9 cellular contexts compared by ENCODE assay signal in the genomic region with DNA sequence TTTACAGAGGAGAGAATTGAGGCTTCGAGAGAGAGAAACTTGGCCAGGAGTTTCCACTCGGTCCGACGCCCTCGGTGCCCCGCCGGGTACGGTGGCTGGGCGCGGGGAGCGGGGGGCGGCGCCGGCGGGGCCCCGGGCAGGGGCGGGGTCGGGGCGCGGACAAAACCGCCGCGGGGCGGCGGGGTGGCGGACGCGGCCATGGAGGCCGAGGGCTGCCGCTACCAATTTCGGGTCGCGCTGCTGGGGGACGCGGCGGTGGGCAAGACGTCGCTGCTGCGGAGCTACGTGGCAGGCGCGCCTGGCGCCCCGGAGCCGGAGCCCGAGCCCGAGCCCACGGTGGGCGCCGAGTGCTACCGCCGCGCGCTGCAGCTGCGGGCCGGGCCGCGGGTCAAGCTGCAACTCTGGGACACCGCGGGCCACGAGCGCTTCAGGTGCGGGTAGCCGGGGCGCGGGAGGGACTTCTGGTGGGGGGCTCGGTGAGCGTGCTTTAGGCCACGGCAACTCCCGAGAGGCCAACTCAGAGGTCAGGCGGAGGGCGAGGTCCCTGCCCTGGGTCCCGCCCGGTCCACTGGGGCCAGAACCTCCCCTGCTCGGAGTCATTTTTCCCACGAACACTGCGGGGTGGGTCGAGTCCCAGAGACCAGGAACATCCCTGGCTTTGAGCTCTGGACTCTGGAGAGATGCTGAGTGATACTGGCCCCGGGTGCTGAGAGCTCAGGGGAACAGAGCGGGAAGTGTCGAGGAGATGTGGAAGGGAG. TPM values are rescaled to one million over a fixed set of nuclear protein-coding genes. Genes with fewer than 3 reads are reported as not detected.
DNase-seq lines count a peak whose midpoint lies in the region; ATAC-seq and TF ChIP-seq lines count a peak whose summit lies in the region.
"Had no signal": no experiment of that assay in that cellular context is flagged by ENCODE, and none has a peak within 500 bp of the region (broad histone marks: within the 10 kb centered on the region; RNA-seq: fewer than 3 reads in every experiment).

No MANE protein-coding gene starts in this region.

- H3K36me3 Mint-ChIP-seq in activated CD4-positive, alpha-beta memory T cell treated with anti-CD3 and anti-CD28 coated beads, Interleukin-2, amount 10 ng/mL, durations not matched to agents 7 days and 5 days (ENCODE audit: low read depth): peaks cover 6% of the 10 kb centered on the region

- DNase-seq in AG08396 (ENCODE audit: low spot score) (peak; percentile 66), hepatocyte (ENCODE audit: low spot score) (peak; percentile 39), SIG-M5 (lab: John Stamatoyannopoulos, UW) (no peak)
- DNase-seq in activated CD4-positive, alpha-beta memory T cell treated with anti-CD3 and anti-CD28 coated beads, Interleukin-2, amount 10 ng/mL, durations not matched to agents 7 days and 5 days: no peak

- H3K27me3 Mint-ChIP-seq in activated CD4-positive, alpha-beta memory T cell treated with anti-CD3 and anti-CD28 coated beads, Interleukin-2, amount 10 ng/mL, durations not matched to agents 7 days and 5 days: peaks cover 9% of the 10 kb centered on the region

- no peak for TF ChIP-seq CTCF in hepatocyte (IDR thresholded peaks at IDR 0.05; ENCODE audit: poor library complexity)

- ATAC-seq in GM19397 (IDR thresholded peaks at IDR 0.05; ENCODE audit: unreplicated experiment): peak; percentile 67
- ATAC-seq in HG02840 (IDR thresholded peaks at IDR 0.05; ENCODE audit: low FRiP score, unreplicated experiment): no peak
- ATAC-seq in HG03520 (IDR thresholded peaks at IDR 0.05; ENCODE audit: unreplicated experiment): no peak

- 6% methylated on average over 35 of the region's 81 CpGs for WGBS in hepatocyte (ENCODE audit: low lambda C conversion rate, missing lambda C conversion rate)

- CTCF ChIA-PET in activated CD4-positive, alpha-beta memory T cell treated with anti-CD3 and anti-CD28 coated beads, Interleukin-2, amount 10 ng/mL, durations not matched to agents 7 days and 5 days (lab: Charles Lee): no interaction called here

- H3K9me2 ChIP-seq in hepatocyte (replicated peaks; ENCODE audit: insufficient read depth): no peaks in the 10 kb centered on the region

- peaks cover 8% of the 10 kb centered on the region for H3K4me1 Mint-ChIP-seq in activated CD4-positive, alpha-beta memory T cell treated with anti-CD3 and anti-CD28 coated beads, Interleukin-2, amount 10 ng/mL, durations not matched to agents 7 days and 5 days

- no peaks in the 10 kb centered on the region for H3K36me3 ChIP-seq in hepatocyte (replicated peaks; ENCODE audit: insufficient read depth, low read depth)

- no peaks in the 10 kb centered on the region for H3K9me3 Mint-ChIP-seq in activated CD4-positive, alpha-beta memory T cell treated with anti-CD3 and anti-CD28 coated beads, Interleukin-2, amount 10 ng/mL, durations not matched to agents 7 days and 5 days

- no peaks in the 10 kb centered on the region for H3K79me2 ChIP-seq in hepatocyte

- peak overlapping the region; percentile 88 for H2AFZ ChIP-seq in hepatocyte

- no peaks in the 10 kb centered on the region for H3K9me3 ChIP-seq in hepatocyte (ENCODE audit: low read depth)

- H3K4me3 ChIP-seq in hepatocyte: peak overlapping the region; percentile 49
- H3K4me3 ChIP-seq in skin epidermis: peak overlapping the region; percentile 29 to 54 (median 49)

- no peak overlapping the region for H3K27ac Mint-ChIP-seq in activated CD4-positive, alpha-beta memory T cell treated with anti-CD3 and anti-CD28 coated beads, Interleukin-2, amount 10 ng/mL, durations not matched to agents 7 days and 5 days

- no peaks in the 10 kb centered on the region for H3K27me3 ChIP-seq in hepatocyte

- peak overlapping the region; percentile 43 for H3K4me3 Mint-ChIP-seq in activated CD4-positive, alpha-beta memory T cell treated with anti-CD3 and anti-CD28 coated beads, Interleukin-2, amount 10 ng/mL, durations not matched to agents 7 days and 5 days

- POLR2A ChIA-PET in activated CD4-positive, alpha-beta memory T cell treated with anti-CD3 and anti-CD28 coated beads, Interleukin-2, amount 10 ng/mL, durations not matched to agents 7 days and 5 days (lab: Charles Lee): interaction anchor here (1.6 kb wide), 1 partner anchor 11 kb away, joined by 11 read pairs; no protein-coding TSS in a partner anchor

- no peaks in the 10 kb centered on the region for H4K20me1 ChIP-seq in hepatocyte (ENCODE audit: insufficient read depth, poor library complexity, severe bottlenecking)

- H3K27ac ChIP-seq in hepatocyte (peak overlapping the region; percentile 65), skin epidermis (peak overlapping the region in 16 of 21 experiments; percentile 24 to 80 (median 60))

- peak overlapping the region; percentile 94 for H3K4me2 ChIP-seq in hepatocyte

- H3K4me1 ChIP-seq in hepatocyte (ENCODE audit: insufficient read depth): peaks cover 7% of the 10 kb centered on the region

RNA-seq across cellular contexts. Expression of a gene that starts 0.4 kb away (rescaled TPM):
- total RNA-seq in activated CD4-positive, alpha-beta memory T cell treated with anti-CD3 and anti-CD28 coated beads, Interleukin-2, amount 10 ng/mL, durations not matched to agents 7 days and 5 days: not detected
- total RNA-seq in hepatocyte: 19.4 and 23.6 TPM in 2 replicates
- 8.6 and 10.3 TPM in 2 replicates for polyA plus RNA-seq in hepatocyte

RNA-seq across cellular contexts. Expression of a gene that starts 39.6 kb away (rescaled TPM):
- total RNA-seq in activated CD4-positive, alpha-beta memory T cell treated with anti-CD3 and anti-CD28 coated beads, Interleukin-2, amount 10 ng/mL, durations not matched to agents 7 days and 5 days: 10 to 100 TPM; 56.9 to 58.9 TPM
- 10.0 and 17.4 TPM in 2 replicates for total RNA-seq in hepatocyte
- polyA plus RNA-seq in hepatocyte: 18.8 and 19.1 TPM in 2 replicates

RNA-seq across cellular contexts. Expression of a gene that starts 50.4 kb away (rescaled TPM):
- 10 to 100 TPM; 33.8 to 34.0 TPM for total RNA-seq in activated CD4-positive, alpha-beta memory T cell treated with anti-CD3 and anti-CD28 coated beads, Interleukin-2, amount 10 ng/mL, durations not matched to agents 7 days and 5 days
- total RNA-seq in hepatocyte: 22.9 and 26.5 TPM in 2 replicates
- 35.0 and 35.2 TPM in 2 replicates for polyA plus RNA-seq in hepatocyte

RNA-seq across cellular contexts. Expression of a gene that starts 55.9 kb away (rescaled TPM):
- total RNA-seq in activated CD4-positive, alpha-beta memory T cell treated with anti-CD3 and anti-CD28 coated beads, Interleukin-2, amount 10 ng/mL, durations not matched to agents 7 days and 5 days: not detected
- not detected in 2 replicates for total RNA-seq in hepatocyte
- polyA plus RNA-seq in hepatocyte: not detected in 2 replicates
- total RNA-seq: frontal cortex had no signal

Comparison
In these comparisons a context has a peak if more than half of its experiments do, and no peak if none do; other contexts are left out.
1. DNase-seq: peak in AG08396 (single experiment) and hepatocyte (single experiment); none in activated CD4-positive, alpha-beta memory T cell treated with anti-CD3 and anti-CD28 coated beads, Interleukin-2, amount 10 ng/mL, durations not matched to agents 7 days and 5 days (single experiment) and SIG-M5 (single experiment).
2. RNA of a gene that starts 0.4 kb away (total RNA-seq): 19.4 to 23.6 TPM in hepatocyte; not detected in activated CD4-positive, alpha-beta memory T cell treated with anti-CD3 and anti-CD28 coated beads, Interleukin-2, amount 10 ng/mL, durations not matched to agents 7 days and 5 days; every median in the first group is over 10 times any median in the second.